In the genomic region with DNA sequence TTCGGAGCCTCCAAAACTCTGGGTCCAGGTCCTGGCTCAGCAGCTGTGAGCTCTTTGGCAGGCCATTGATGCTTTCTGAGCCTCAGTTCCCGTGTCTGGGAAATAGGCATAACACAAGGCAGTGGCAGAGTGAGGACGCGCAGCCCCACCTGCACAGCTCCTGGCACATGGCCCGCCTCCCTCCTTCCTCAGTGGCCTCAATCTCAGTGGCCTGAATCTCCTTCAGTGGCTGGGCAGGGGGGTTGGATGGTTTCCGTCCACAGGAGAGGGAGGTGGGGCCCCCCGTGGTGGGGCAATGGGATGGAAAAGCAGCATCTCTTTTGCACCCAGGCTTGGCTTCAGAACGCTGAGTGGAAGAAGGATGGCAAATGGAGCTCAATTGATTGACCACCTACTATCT, we compare ENCODE assay signal across 38 cellular contexts. TPM values are rescaled to one million over a fixed set of nuclear protein-coding genes. Genes with fewer than 3 reads are reported as not detected.
"Had no signal": no experiment of that assay in that cellular context is flagged by ENCODE, and none has a peak within 500 bp of the region (broad histone marks: within the 10 kb centered on the region; RNA-seq: fewer than 3 reads in every experiment).

No MANE protein-coding gene starts in this region.

- H3K4me3 ChIP-seq: ascending aorta, cardiac muscle cell had no signal

- H3K36me3 ChIP-seq: ascending aorta, cardiac muscle cell had no signal

- H3K27ac ChIP-seq: ascending aorta, cardiac muscle cell, VCaP had no signal

- H3K36me3 Mint-ChIP-seq: activated CD4-positive, alpha-beta memory T cell treated with anti-CD3 and anti-CD28 coated beads for 36 hours; activated naive CD4-positive, alpha-beta T cell treated with anti-CD3 and anti-CD28 coated beads, Interleukin-2, amount 10 ng/mL, durations not matched to agents 7 days and 5 days; activated naive CD4-positive, alpha-beta T cell treated with anti-CD3 and anti-CD28 coated beads, Interleukin-2, amount 50 U/mL, for 24 hours; activated naive CD8-positive, alpha-beta T cell; activated naive CD8-positive, alpha-beta T cell treated with anti-CD3 and anti-CD28 coated beads, Interleukin-2, amount 10 ng/mL, durations not matched to agents 7 days and 5 days; brain; T-cell had no signal

- H3K27me3 ChIP-seq: ascending aorta had no signal

- H3K4me1 Mint-ChIP-seq: activated B cell treated with CpG ODN at 0.5 μM for 24 hours; activated CD4-positive, alpha-beta T cell treated with anti-CD3 and anti-CD28 coated beads, Interleukin-2, amount 10 ng/mL, durations not matched to agents 24 days and 14 days; activated naive CD4-positive, alpha-beta T cell treated with anti-CD3 and anti-CD28 coated beads, Interleukin-2, amount 10 ng/mL, durations not matched to agents 7 days and 5 days; activated naive CD4-positive, alpha-beta T cell treated with anti-CD3 and anti-CD28 coated beads, Interleukin-2, amount 50 U/mL, for 24 hours; activated naive CD8-positive, alpha-beta T cell treated with anti-CD3 and anti-CD28 coated beads, Interleukin-2, amount 10 ng/mL, durations not matched to agents 7 days and 5 days; brain; central memory CD8-positive, alpha-beta T cell; T-cell; T-helper 17 cell had no signal

- DNase-seq: activated B cell treated with CpG ODN at 0.5 μM for 24 hours; activated CD4-positive, alpha-beta memory T cell treated with anti-CD3 and anti-CD28 coated beads for 36 hours; activated CD4-positive, alpha-beta T cell treated with anti-CD3 and anti-CD28 coated beads for 4 hours; activated CD4-positive, alpha-beta T cell treated with anti-CD3 and anti-CD28 coated beads, Interleukin-2, amount 10 ng/mL, durations not matched to agents 24 days and 14 days; activated CD4-positive, alpha-beta T cell treated with anti-CD3 and anti-CD28 coated beads, Interleukin-2, amount 50 U/mL, for 1 hour; activated CD4-positive, alpha-beta T cell treated with anti-CD3 and anti-CD28 coated beads, Interleukin-2, amount 50 U/mL, for 4 hours; activated CD4-positive, CD25-positive, alpha-beta regulatory T cell treated with anti-CD3 and anti-CD28 coated beads, Interleukin-2, amount 50 U/mL, for 72 hours; activated CD8-positive, alpha-beta memory T cell treated with anti-CD3 and anti-CD28 coated beads, Interleukin-2, amount 50 U/mL, for 4 hours; activated CD8-positive, alpha-beta T cell treated with anti-CD3 and anti-CD28 coated beads for 36 hours; activated effector memory CD4-positive, alpha-beta T cell treated with Interleukin-2 at 50 U/mL for 16 hours; activated gamma-delta T cell; activated naive CD4-positive, alpha-beta T cell treated with anti-CD3 and anti-CD28 coated beads, Interleukin-2, amount 10 ng/mL, durations not matched to agents 7 days and 5 days; activated naive CD4-positive, alpha-beta T cell treated with Interleukin-2 at 50 U/mL for 16 hours; activated naive CD8-positive, alpha-beta T cell treated with anti-CD3 and anti-CD28 coated beads, Interleukin-2, amount 10 ng/mL, durations not matched to agents 7 days and 5 days; activated naive CD8-positive, alpha-beta T cell treated with anti-CD3 and anti-CD28 coated beads, Interleukin-2, amount 50 U/mL, for 24 hours; activated T-cell treated with anti-CD3 and anti-CD28 coated beads for 4 hours; activated T-cell treated with anti-CD3 and anti-CD28 coated beads, Interleukin-2, amount 50 U/mL, for 1 hour; activated T-cell treated with anti-CD3 and anti-CD28 coated beads, Interleukin-2, amount 50 U/mL, for 4 hours; amygdala; anterior cingulate cortex; caudate nucleus; cerebellar nuclear complex; T-cell; T-helper 17 cell; T-helper 9 cell had no signal

- H3K9me3 ChIP-seq: ascending aorta had no signal

- H3K9me3 Mint-ChIP-seq: activated B cell treated with CpG ODN at 0.5 μM for 24 hours; activated CD4-positive, alpha-beta memory T cell treated with anti-CD3 and anti-CD28 coated beads for 36 hours; activated CD4-positive, alpha-beta T cell treated with anti-CD3 and anti-CD28 coated beads, Interleukin-2, amount 10 ng/mL, durations not matched to agents 24 days and 14 days; activated CD8-positive, alpha-beta T cell treated with anti-CD3 and anti-CD28 coated beads for 36 hours; activated naive CD4-positive, alpha-beta T cell treated with anti-CD3 and anti-CD28 coated beads, Interleukin-2, amount 10 ng/mL, durations not matched to agents 7 days and 5 days; activated naive CD4-positive, alpha-beta T cell treated with anti-CD3 and anti-CD28 coated beads, Interleukin-2, amount 50 U/mL, for 24 hours; activated naive CD8-positive, alpha-beta T cell treated with anti-CD3 and anti-CD28 coated beads, Interleukin-2, amount 10 ng/mL, durations not matched to agents 7 days and 5 days; activated naive CD8-positive, alpha-beta T cell treated with anti-CD3 and anti-CD28 coated beads, Interleukin-2, amount 50 U/mL, for 24 hours; activated T-cell treated with anti-CD3 and anti-CD28 coated beads, Interleukin-2, amount 50 U/mL, for 4 hours; activated T-helper 2 cell treated with anti-CD3 and anti-CD28 coated beads, Interferon-gamma antibody, Interleukin-2, Interleukin-4, amounts not matched to agents 10 μg/mL and 5 μg/mL and 100 μg/mL, durations not matched to agents 14 hours and 24 hours and 36 hours; brain; central memory CD8-positive, alpha-beta T cell; T-cell; T-helper 2 cell treated with Interferon-gamma antibody and Interleukin-4, amounts not matched to agents 5 μg/mL and 100 μg/mL, for 36 hours had no signal

- ATAC-seq: activated CD8-positive, alpha-beta T cell treated with anti-CD3 and anti-CD28 coated beads for 36 hours; activated naive CD8-positive, alpha-beta T cell treated with anti-CD3 and anti-CD28 coated beads, Interleukin-2, amount 50 U/mL, for 24 hours; activated T-cell treated with anti-CD3 and anti-CD28 coated beads, Interleukin-2, amount 50 U/mL, for 4 hours; T-cell; T-helper 17 cell had no signal

- H3K4me1 ChIP-seq: ascending aorta had no signal

- H3K4me3 Mint-ChIP-seq: activated B cell treated with CpG ODN at 0.5 μM for 24 hours; activated CD4-positive, alpha-beta memory T cell treated with anti-CD3 and anti-CD28 coated beads for 36 hours; activated CD4-positive, alpha-beta T cell treated with anti-CD3 and anti-CD28 coated beads, Interleukin-2, amount 10 ng/mL, durations not matched to agents 24 days and 14 days; activated CD8-positive, alpha-beta T cell treated with anti-CD3 and anti-CD28 coated beads for 36 hours; activated naive CD4-positive, alpha-beta T cell treated with anti-CD3 and anti-CD28 coated beads, Interleukin-2, amount 10 ng/mL, durations not matched to agents 7 days and 5 days; activated naive CD4-positive, alpha-beta T cell treated with anti-CD3 and anti-CD28 coated beads, Interleukin-2, amount 50 U/mL, for 24 hours; activated naive CD8-positive, alpha-beta T cell; activated naive CD8-positive, alpha-beta T cell treated with anti-CD3 and anti-CD28 coated beads, Interleukin-2, amount 10 ng/mL, durations not matched to agents 7 days and 5 days; activated naive CD8-positive, alpha-beta T cell treated with anti-CD3 and anti-CD28 coated beads, Interleukin-2, amount 50 U/mL, for 24 hours; activated T-cell treated with anti-CD3 and anti-CD28 coated beads, Interleukin-2, amount 50 U/mL, for 4 hours; brain; central memory CD8-positive, alpha-beta T cell; T-cell; T-helper 17 cell; T-helper 2 cell treated with Interferon-gamma antibody and Interleukin-4, amounts not matched to agents 5 μg/mL and 100 μg/mL, for 36 hours had no signal

- H3K27ac Mint-ChIP-seq: activated B cell treated with CpG ODN at 0.5 μM for 24 hours; activated CD4-positive, alpha-beta memory T cell treated with anti-CD3 and anti-CD28 coated beads for 36 hours; activated CD4-positive, alpha-beta T cell treated with anti-CD3 and anti-CD28 coated beads, Interleukin-2, amount 10 ng/mL, durations not matched to agents 24 days and 14 days; activated CD8-positive, alpha-beta T cell treated with anti-CD3 and anti-CD28 coated beads for 36 hours; activated naive CD4-positive, alpha-beta T cell treated with anti-CD3 and anti-CD28 coated beads, Interleukin-2, amount 10 ng/mL, durations not matched to agents 7 days and 5 days; activated naive CD4-positive, alpha-beta T cell treated with anti-CD3 and anti-CD28 coated beads, Interleukin-2, amount 50 U/mL, for 24 hours; activated naive CD8-positive, alpha-beta T cell; activated naive CD8-positive, alpha-beta T cell treated with anti-CD3 and anti-CD28 coated beads, Interleukin-2, amount 10 ng/mL, durations not matched to agents 7 days and 5 days; activated naive CD8-positive, alpha-beta T cell treated with anti-CD3 and anti-CD28 coated beads, Interleukin-2, amount 50 U/mL, for 24 hours; activated T-helper 2 cell treated with anti-CD3 and anti-CD28 coated beads, Interferon-gamma antibody, Interleukin-2, Interleukin-4, amounts not matched to agents 10 μg/mL and 5 μg/mL and 100 μg/mL, durations not matched to agents 14 hours and 24 hours and 36 hours; brain; T-cell; T-helper 17 cell; T-helper 2 cell treated with Interferon-gamma antibody and Interleukin-4, amounts not matched to agents 5 μg/mL and 100 μg/mL, for 36 hours had no signal

- FAIRE-seq: bronchial epithelial cell, TTC549 had no signal

RNA-seq across cellular contexts. Expression of gene RSPO4, which starts 5.1 kb away (rescaled TPM):
- total RNA-seq: activated CD4-positive, alpha-beta memory T cell treated with anti-CD3 and anti-CD28 coated beads for 36 hours; activated CD4-positive, alpha-beta T cell treated with anti-CD3 and anti-CD28 coated beads, Interleukin-2, amount 10 ng/mL, durations not matched to agents 24 days and 14 days; activated CD8-positive, alpha-beta memory T cell treated with anti-CD3 and anti-CD28 coated beads for 36 hours; activated CD8-positive, alpha-beta T cell treated with anti-CD3 and anti-CD28 coated beads for 36 hours; activated T-cell treated with anti-CD3 and anti-CD28 coated beads, Interleukin-2, amount 50 U/mL, for 4 hours; activated T-helper 2 cell treated with anti-CD3 and anti-CD28 coated beads, Interferon-gamma antibody, Interleukin-2, Interleukin-4, amounts not matched to agents 10 μg/mL and 5 μg/mL and 100 μg/mL, durations not matched to agents 14 hours and 24 hours and 36 hours; bronchial epithelial cell; T-helper 1 cell treated with Interleukin-12 subunit alpha and Interleukin-12 subunit beta and Interleukin-4 antibody, amounts not matched to agents 30 ng/mL and 1 ng/mL, for 36 hours; T-helper 17 cell had no signal
